9 cellular contexts compared by ENCODE assay signal in the genomic region with DNA sequence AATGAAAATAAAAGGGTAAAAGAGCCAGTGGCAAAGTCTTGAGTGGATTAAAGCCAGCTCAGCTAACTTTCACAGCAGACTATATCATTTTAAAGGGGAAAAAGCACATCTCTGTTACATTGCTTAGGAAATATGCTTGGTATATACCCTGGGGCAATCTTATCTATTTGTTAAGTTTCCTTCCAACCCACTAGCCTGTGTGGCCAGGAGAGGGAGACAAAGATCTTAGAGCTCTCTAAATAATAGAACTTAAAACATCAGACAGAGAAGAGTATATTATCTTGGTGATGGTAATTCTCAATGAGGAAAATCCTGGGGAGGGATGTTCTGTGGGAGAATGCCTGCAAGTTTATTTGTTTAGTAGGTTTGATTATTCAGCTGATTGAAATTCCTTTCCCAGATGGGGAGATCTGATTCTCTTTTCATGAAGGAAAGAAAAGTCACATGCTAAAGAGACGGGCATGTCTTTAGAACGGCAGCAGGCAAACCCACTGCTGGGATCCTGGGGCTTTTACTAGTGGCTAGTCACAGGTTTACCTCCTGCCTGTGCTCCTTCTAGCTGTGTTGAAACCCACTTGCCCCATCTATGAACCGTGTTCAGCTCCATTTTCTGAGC. TPM values are rescaled to one million over a fixed set of nuclear protein-coding genes. Genes with fewer than 3 reads are reported as not detected.
DNase-seq lines count a peak whose midpoint lies in the region; ATAC-seq and TF ChIP-seq lines count a peak whose summit lies in the region.
"Had no signal": no experiment of that assay in that cellular context is flagged by ENCODE, and none has a peak within 500 bp of the region (broad histone marks: within the 10 kb centered on the region; RNA-seq: fewer than 3 reads in every experiment).

No MANE protein-coding gene starts in this region.

- in situ Hi-C loops in mammary epithelial cell (cut with MboI; ENCODE audit: low sequenced_read_pairs in 2 of 2) = no loop called here

- TF ChIP-seq CTCF in mammary epithelial cell (conservative IDR thresholded peaks at IDR 0.05 in 1 of 2, IDR thresholded peaks at IDR 0.05 in 1 of 2; ENCODE audit: extremely low read depth in 1 of 2, insufficient read depth in 1 of 2, low read depth in 1 of 2, low read length in 2 of 2) = peak; percentile 84 to 91

- intact Hi-C loops in mammary epithelial cell (cut with micrococcal nuclease) = loop anchor here (1.0 kb wide), 1 partner anchor 263 kb away; no protein-coding TSS in a partner anchor
- intact Hi-C loops in left colon (cut with DNase I, micrococcal nuclease) = no loop called here

- H3K4me3 ChIP-seq in SK-N-MC (no peak overlapping the region), mammary epithelial cell (replicated peaks in 1 of 3; ENCODE audit: insufficient read depth in 1 of 3, low read depth in 2 of 3, low read length in 3 of 3) (no peak overlapping the region)

- peak overlapping the region; percentile 39 for H2AFZ ChIP-seq in mammary epithelial cell (ENCODE audit: low read depth, low read length)

- H3K4me1 ChIP-seq in mammary epithelial cell (ENCODE audit: insufficient read depth, low read length) = peaks cover 4% of the 10 kb centered on the region

- peak; percentile 73 for ATAC-seq in left colon
- ATAC-seq in GM18861 (IDR thresholded peaks at IDR 0.05; ENCODE audit: unreplicated experiment) = no peak

- peak; percentile 28 for DNase-seq in activated CD4-positive, CD25-positive, alpha-beta regulatory T cell treated with anti-CD3 and anti-CD28 coated beads, Interleukin-2, amount 50 U/mL, for 16 hours (ENCODE audit: low read depth, low spot score)
- no peak for DNase-seq in activated CD4-positive, CD25-positive, alpha-beta regulatory T cell (lab: John Stamatoyannopoulos, UW)
- DNase-seq in NAMALWA (ENCODE audit: low spot score) (peak; percentile 80), SK-N-MC (ENCODE audit: low read depth, low spot score) (peak; percentile 93), mammary epithelial cell (peak; percentile 72), left colon (peak in 1 of 2 donors; percentile 37)
- DNase-seq in stimulated activated naive CD4-positive, alpha-beta T cell (lab: John Stamatoyannopoulos, UW) = peak in 5 of 6 experiments; percentile 17 to 45 (median 23)

- no peaks in the 10 kb centered on the region for H4K20me1 ChIP-seq in mammary epithelial cell (ENCODE audit: insufficient read depth, low read length)

- H3K27ac ChIP-seq in SK-N-MC = no peak overlapping the region
- no peak overlapping the region for H3K27ac ChIP-seq in mammary epithelial cell (ENCODE audit: insufficient read depth, low read depth, low read length)

- no peaks in the 10 kb centered on the region for H3K27me3 ChIP-seq in mammary epithelial cell (ENCODE audit: insufficient read depth, low read length)

- H3K9ac ChIP-seq in SK-N-MC (ENCODE audit: insufficient read length) = no peak overlapping the region
- H3K9ac ChIP-seq in mammary epithelial cell (ENCODE audit: insufficient read depth, low read length) = no peak overlapping the region

- no peaks in the 10 kb centered on the region for H3K79me2 ChIP-seq in mammary epithelial cell (ENCODE audit: insufficient read depth, low read length)

- CTCF ChIA-PET in mammary epithelial cell (lab: Charles Lee; ENCODE audit: low non-redundant PET) = interaction anchor here (0.6 kb wide), 3 partner anchors 13 to 608 kb away, joined by 6 to 12 read pairs (median 7); no protein-coding TSS in a partner anchor

- no peak overlapping the region for H3K4me2 ChIP-seq in mammary epithelial cell (ENCODE audit: insufficient read depth, low read depth, low read length)

- WGBS in mammary epithelial cell (ENCODE audit: low coverage, missing lambda C conversion rate) = 38% methylated on average over 3 of the region's 3 CpGs

- BruUV-seq in mammary epithelial cell (replicated peaks; lab: Mats Ljungman, UMichigan) = no TSS peak

- dilution Hi-C loops in mammary epithelial cell (cut with HindIII; ENCODE audit: low sequenced_read_pairs) = no loop called here

- H3K36me3 ChIP-seq in SK-N-MC (ENCODE audit: insufficient read depth, low read length) = no peaks in the 10 kb centered on the region
- no peaks in the 10 kb centered on the region for H3K36me3 ChIP-seq in mammary epithelial cell (ENCODE audit: insufficient read depth, low read length)

- H3K9me3 ChIP-seq in SK-N-MC (ENCODE audit: low read depth, low read length) (no peaks in the 10 kb centered on the region), mammary epithelial cell (replicated peaks; ENCODE audit: insufficient read depth, low read length) (no peaks in the 10 kb centered on the region)

RNA-seq across cellular contexts. Expression of a gene that starts 3.6 kb away (rescaled TPM):
- total RNA-seq in mammary epithelial cell (under 1 TPM in 1 of 2 donors, not detected in 1; 0.17 TPM), left colon (not detected)
- polyA plus RNA-seq in mammary epithelial cell = not detected
- polyA minus RNA-seq in mammary epithelial cell = not detected

RNA-seq across cellular contexts. Expression of a gene that starts 7.9 kb away (rescaled TPM):
- total RNA-seq in mammary epithelial cell (1 to 10 TPM; 2.5 to 5.0 TPM), left colon (1 to 10 TPM; 1.9 to 2.4 TPM)
- 8.4 TPM for polyA plus RNA-seq in mammary epithelial cell
- polyA minus RNA-seq in mammary epithelial cell = not detected

RNA-seq across cellular contexts. Expression of a gene that starts 56.3 kb away (rescaled TPM):
- total RNA-seq in mammary epithelial cell (not detected), left colon (not detected)
- polyA plus RNA-seq in mammary epithelial cell = not detected
- not detected for polyA minus RNA-seq in mammary epithelial cell
- polyA plus RNA-seq: esophagus had no signal

Comparison
In these comparisons a context has a peak if more than half of its experiments do, and no peak if none do; other contexts are left out.
1. DNase-seq: peak in activated CD4-positive, CD25-positive, alpha-beta regulatory T cell treated with anti-CD3 and anti-CD28 coated beads, Interleukin-2, amount 50 U/mL, for 16 hours (single experiment), NAMALWA (single experiment), SK-N-MC (single experiment), mammary epithelial cell (single experiment) and stimulated activated naive CD4-positive, alpha-beta T cell (5 of 6); none in activated CD4-positive, CD25-positive, alpha-beta regulatory T cell (0 of 4).